Comparison of ENCODE assay signal across 8 cellular contexts in the genomic region with DNA sequence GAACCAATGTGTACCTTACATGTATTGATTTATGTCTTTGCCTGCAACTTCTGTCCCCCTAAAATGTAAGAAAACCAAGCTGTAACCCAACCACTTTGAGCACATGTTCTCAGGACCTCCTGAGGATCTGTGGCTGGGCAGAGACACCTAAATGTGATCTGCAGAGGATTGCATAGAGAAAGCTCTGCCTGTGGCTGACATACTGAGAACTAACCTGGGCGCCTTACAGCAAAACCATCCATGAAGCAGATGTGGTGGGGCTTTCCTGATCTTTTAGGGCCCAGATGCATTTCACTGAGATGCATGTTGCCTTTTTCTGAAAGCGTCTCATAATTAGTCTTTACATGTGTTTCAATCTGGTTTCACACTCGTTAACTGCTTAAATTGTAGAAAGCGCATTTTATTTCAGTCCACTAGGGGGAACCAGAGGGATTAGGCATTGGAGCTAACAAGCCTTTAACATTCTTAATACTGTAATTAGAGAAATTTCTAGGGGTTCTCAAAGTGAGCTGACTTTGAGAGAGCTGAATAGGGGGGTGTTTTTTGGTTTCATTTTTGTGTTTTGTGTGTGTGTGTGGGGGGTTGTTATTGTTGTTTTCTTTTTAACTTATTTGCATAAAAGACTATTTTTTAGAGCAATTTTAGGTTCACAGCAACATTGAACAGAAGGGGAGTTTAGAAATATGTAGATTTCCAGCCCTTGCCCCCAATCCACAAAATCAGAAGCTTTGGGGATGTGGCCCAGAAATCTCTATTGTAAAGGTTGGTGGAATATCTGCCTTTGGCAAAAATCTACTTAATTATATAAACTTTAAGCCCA.
DNase-seq lines count a peak whose midpoint lies in the region; ATAC-seq and TF ChIP-seq lines count a peak whose summit lies in the region.

No MANE protein-coding gene starts in this region.

- ATAC-seq in DND-41 (ENCODE audit: insufficient read depth, low read depth) (peak; percentile 84), GM19452 (IDR thresholded peaks at IDR 0.05; ENCODE audit: unreplicated experiment) (peak; percentile 79), HG03439 (IDR thresholded peaks at IDR 0.05; ENCODE audit: unreplicated experiment) (peak; percentile 93)

- no peaks in the 10 kb centered on the region for H3K4me1 ChIP-seq in DND-41 (ENCODE audit: insufficient read depth, low read length)

- TF ChIP-seq CTCF in DND-41 (IDR thresholded peaks at IDR 0.05; ENCODE audit: borderline replicate concordance, extremely low read depth, low read length, poor library complexity, severe bottlenecking): peak; percentile 89

- H3K36me3 ChIP-seq in DND-41 (ENCODE audit: insufficient read depth, low read length): no peaks in the 10 kb centered on the region

- no peaks in the 10 kb centered on the region for H4K20me1 ChIP-seq in DND-41 (ENCODE audit: insufficient read depth, low read length)

- no peak overlapping the region for H3K27ac ChIP-seq in DND-41 (ENCODE audit: low read length)

- DNase-seq in DND-41: peak; percentile 13
- peak; percentile 69 to 83 for DNase-seq in NCI-H526 (lab: John Stamatoyannopoulos, UW)
- peak; percentile 83 for DNase-seq in astrocyte of the hippocampus (ENCODE audit: low read depth, low spot score)
- peak; percentile 42 for DNase-seq in iPS-NIHi11 (ENCODE audit: low spot score)
- DNase-seq in smooth muscle cell of the brain vasculature (ENCODE audit: low read depth, low spot score): peak; percentile 67
- DNase-seq in NCI-H128 (lab: John Stamatoyannopoulos, UW; ENCODE audit: unreplicated experiment): no peak

- H3K4me2 ChIP-seq in DND-41 (ENCODE audit: insufficient read depth, low read length): no peak overlapping the region

- H2AFZ ChIP-seq in DND-41 (ENCODE audit: low read depth, low read length): no peak overlapping the region

- no peak overlapping the region for H3K9ac ChIP-seq in DND-41 (ENCODE audit: low read depth, low read length)

- H3K4me3 ChIP-seq in DND-41 (ENCODE audit: low read depth in 1 of 2, low read length in 2 of 2): no peak overlapping the region

- no peaks in the 10 kb centered on the region for H3K9me3 ChIP-seq in DND-41 (ENCODE audit: insufficient read depth, low read length, severe bottlenecking)

- H3K27me3 ChIP-seq in DND-41 (ENCODE audit: insufficient read depth, low read length, poor library complexity): no peaks in the 10 kb centered on the region

- H3K79me2 ChIP-seq in DND-41 (ENCODE audit: insufficient read depth, low read length): no peaks in the 10 kb centered on the region
